Comparison of ENCODE assay signal across 1 cellular context in the genomic region with DNA sequence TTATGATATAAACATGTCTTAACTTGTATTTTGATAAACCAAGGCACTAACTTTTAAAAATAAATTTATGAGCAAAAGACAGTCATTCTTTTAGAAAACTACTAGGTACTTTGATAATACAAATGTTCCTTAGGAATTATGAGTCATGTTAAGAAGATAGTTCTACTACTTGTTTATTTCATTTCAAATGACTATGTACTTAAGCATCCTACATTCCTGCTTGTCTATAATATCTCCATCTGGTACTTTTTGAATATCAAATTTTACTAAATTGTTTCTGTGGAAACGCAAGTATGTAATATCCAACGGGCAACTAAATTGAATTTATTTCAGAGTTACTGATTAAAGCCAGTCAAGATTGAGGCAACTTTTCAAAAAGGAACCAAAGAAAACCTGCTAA.
TF ChIP-seq lines count a peak whose summit lies in the region.

No MANE protein-coding gene starts in this region.

TF ChIP-seq in IMR-90, 13 proteins besides CTCF, POLR2A, EP300 and RAD21:
- TF ChIP-seq FOS (IDR thresholded peaks at IDR 0.05; ENCODE audit: low read depth, low read length) (peak; percentile 79), MAFK (IDR thresholded peaks at IDR 0.05; ENCODE audit: low read depth, low read length) (no peak)
